ENCODE assay signal across 1 cellular context in the genomic region with DNA sequence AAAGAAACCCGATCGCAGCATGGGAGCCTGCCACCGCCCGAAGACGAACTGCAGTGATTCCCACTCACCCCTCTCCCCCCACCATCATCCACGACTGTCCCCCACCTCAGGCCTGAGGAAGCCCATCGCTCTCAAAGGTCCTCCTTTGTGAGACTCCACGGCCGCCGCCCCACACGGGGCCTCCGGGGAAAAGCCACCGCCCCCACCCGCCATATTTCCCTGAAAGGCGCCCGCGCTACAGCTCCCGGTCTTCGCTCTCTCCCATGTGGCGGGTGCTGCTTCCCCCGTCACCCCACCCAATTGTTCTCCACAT.
TF ChIP-seq lines count a peak whose summit lies in the region.

No MANE protein-coding gene starts in this region.

TF ChIP-seq in H1, 55 proteins besides CTCF, POLR2A, EP300 and RAD21:
- no peak for TF ChIP-seq ATF3 (IDR thresholded peaks at IDR 0.05; ENCODE audit: insufficient read depth, low read depth, low read length)
- TF ChIP-seq NRF1 (IDR thresholded peaks at IDR 0.05; ENCODE audit: low read depth, low read length) = no peak
- TF ChIP-seq HDAC2 (IDR thresholded peaks at IDR 0.05; ENCODE audit: borderline replicate concordance in 1 of 2, low read depth in 2 of 2, low read length in 2 of 2) = 0 out of 4 replicates have a peak, but pooled peaks of 1 of the 2 experiments have one; percentile 5
- no peak for TF ChIP-seq TEAD4 (IDR thresholded peaks at IDR 0.05; ENCODE audit: low read depth, low read length)
- peak; percentile 40 for TF ChIP-seq POLR2AphosphoS5 (IDR thresholded peaks at IDR 0.05; ENCODE audit: low read depth, low read length)
- no peak for TF ChIP-seq BRCA1 (IDR thresholded peaks at IDR 0.05; ENCODE audit: low read depth, low read length)
